ENCODE assay signal across 1 cellular context in genomic region chr19:16822648-16823047, GRCh38.
TF ChIP-seq lines count a peak whose summit lies in the region.

No MANE protein-coding gene starts in this region.

TF ChIP-seq in GM23338, 12 proteins besides CTCF, POLR2A, EP300 and RAD21:
- TF ChIP-seq EZH2phosphoT487 (IDR thresholded peaks at IDR 0.05; ENCODE audit: unreplicated experiment) (no peak), POLR2AphosphoS5 (IDR thresholded peaks at IDR 0.05; ENCODE audit: low read depth) (no peak), NANOG (IDR thresholded peaks at IDR 0.05; ENCODE audit: borderline replicate concordance) (no peak), ZNF114 (CRISPR knock-in tag; IDR thresholded peaks at IDR 0.05) (no peak), STAT1 (IDR thresholded peaks at IDR 0.05; ENCODE audit: unreplicated experiment) (no peak), ZNF462 (CRISPR knock-in tag; IDR thresholded peaks at IDR 0.05) (no peak), ZNF331 (CRISPR knock-in tag; IDR thresholded peaks at IDR 0.05; ENCODE audit: low read depth) (no peak), EZH2 (IDR thresholded peaks at IDR 0.05; ENCODE audit: low read depth, unreplicated experiment) (no peak), REST (IDR thresholded peaks at IDR 0.05; ENCODE audit: unreplicated experiment) (no peak), CREB1 (CRISPR knock-in tag; IDR thresholded peaks at IDR 0.05; ENCODE audit: low read depth) (no peak), JUNB (IDR thresholded peaks at IDR 0.05; ENCODE audit: unreplicated experiment) (no peak)
